ENCODE assay signal across 2 cellular contexts in genomic region chr3:122994954-122995353, GRCh38.
A peak's percentile ranks its signal among the peaks of the same experiment; 100 is the strongest.
TF ChIP-seq lines count a peak whose summit lies in the region.

No MANE protein-coding gene starts in this region.

TF ChIP-seq in GM23338, 12 proteins besides CTCF, POLR2A, EP300 and RAD21 (continued from another document):
- TF ChIP-seq, protein P1, sequence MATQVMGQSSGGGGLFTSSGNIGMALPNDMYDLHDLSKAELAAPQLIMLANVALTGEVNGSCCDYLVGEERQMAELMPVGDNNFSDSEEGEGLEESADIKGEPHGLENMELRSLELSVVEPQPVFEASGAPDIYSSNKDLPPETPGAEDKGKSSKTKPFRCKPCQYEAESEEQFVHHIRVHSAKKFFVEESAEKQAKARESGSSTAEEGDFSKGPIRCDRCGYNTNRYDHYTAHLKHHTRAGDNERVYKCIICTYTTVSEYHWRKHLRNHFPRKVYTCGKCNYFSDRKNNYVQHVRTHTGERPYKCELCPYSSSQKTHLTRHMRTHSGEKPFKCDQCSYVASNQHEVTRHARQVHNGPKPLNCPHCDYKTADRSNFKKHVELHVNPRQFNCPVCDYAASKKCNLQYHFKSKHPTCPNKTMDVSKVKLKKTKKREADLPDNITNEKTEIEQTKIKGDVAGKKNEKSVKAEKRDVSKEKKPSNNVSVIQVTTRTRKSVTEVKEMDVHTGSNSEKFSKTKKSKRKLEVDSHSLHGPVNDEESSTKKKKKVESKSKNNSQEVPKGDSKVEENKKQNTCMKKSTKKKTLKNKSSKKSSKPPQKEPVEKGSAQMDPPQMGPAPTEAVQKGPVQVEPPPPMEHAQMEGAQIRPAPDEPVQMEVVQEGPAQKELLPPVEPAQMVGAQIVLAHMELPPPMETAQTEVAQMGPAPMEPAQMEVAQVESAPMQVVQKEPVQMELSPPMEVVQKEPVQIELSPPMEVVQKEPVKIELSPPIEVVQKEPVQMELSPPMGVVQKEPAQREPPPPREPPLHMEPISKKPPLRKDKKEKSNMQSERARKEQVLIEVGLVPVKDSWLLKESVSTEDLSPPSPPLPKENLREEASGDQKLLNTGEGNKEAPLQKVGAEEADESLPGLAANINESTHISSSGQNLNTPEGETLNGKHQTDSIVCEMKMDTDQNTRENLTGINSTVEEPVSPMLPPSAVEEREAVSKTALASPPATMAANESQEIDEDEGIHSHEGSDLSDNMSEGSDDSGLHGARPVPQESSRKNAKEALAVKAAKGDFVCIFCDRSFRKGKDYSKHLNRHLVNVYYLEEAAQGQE (IDR thresholded peaks at IDR 0.05; ENCODE audit: unreplicated experiment) = peak; percentile 16
- TF ChIP-seq EZH2phosphoT487 (IDR thresholded peaks at IDR 0.05; ENCODE audit: unreplicated experiment) = no peak
TF ChIP-seq in GM23338: peak in this region for 1.

TF ChIP-seq in Ishikawa, 13 proteins besides CTCF, POLR2A, EP300 and RAD21 (continued from another document):
- TF ChIP-seq, protein P1 (IDR thresholded peaks at IDR 0.05; ENCODE audit: low read depth) = peak; percentile 54
